In genomic region chr3:57061556-57061955, GRCh38 we compare ENCODE assay signal across 19 cellular contexts. TPM values are rescaled to one million over a fixed set of nuclear protein-coding genes. Genes with fewer than 3 reads are reported as not detected.
DNase-seq lines count a peak whose midpoint lies in the region; ATAC-seq and TF ChIP-seq lines count a peak whose summit lies in the region.
"Had no signal": no experiment of that assay in that cellular context is flagged by ENCODE, and none has a peak within 500 bp of the region (broad histone marks: within the 10 kb centered on the region; RNA-seq: fewer than 3 reads in every experiment).

No MANE protein-coding gene starts in this region.

- no peaks in the 10 kb centered on the region for H3K36me3 ChIP-seq in PC-3 (ENCODE audit: low read depth, low read length)
- H3K36me3 ChIP-seq in esophagus (ENCODE audit: control insufficient read depth in 2 of 2, insufficient read depth in 2 of 2, low read length in 1 of 2), result no peaks in the 10 kb centered on the region
- H3K36me3 ChIP-seq in neural progenitor cell, result no peaks in the 10 kb centered on the region
- H3K36me3 ChIP-seq: thoracic aorta had no signal

- H4K20me1 ChIP-seq in PC-3 (ENCODE audit: low read length) (no peaks in the 10 kb centered on the region), neural progenitor cell (ENCODE audit: low read depth) (no peaks in the 10 kb centered on the region)

- peak overlapping the region; percentile 57 for H3K27ac Mint-ChIP-seq in neural progenitor cell
- H3K27ac Mint-ChIP-seq in activated CD8-positive, alpha-beta T cell treated with anti-CD3 and anti-CD28 coated beads, Interleukin-2, amount 10 ng/mL, durations not matched to agents 7 days and 5 days, result no peak overlapping the region
- H3K27ac Mint-ChIP-seq: activated CD8-positive, alpha-beta memory T cell treated with anti-CD3 and anti-CD28 coated beads, Interleukin-2, amount 10 ng/mL, durations not matched to agents 7 days and 5 days had no signal

- H3K79me2 ChIP-seq in PC-3 (ENCODE audit: low read length), result 0 out of 2 replicates have a peak, but pooled peaks cover 11% of the 10 kb centered on the region
- no peaks in the 10 kb centered on the region for H3K79me2 ChIP-seq in neural progenitor cell (ENCODE audit: low read depth)

- H3K4me3 ChIP-seq in PC-3 (ENCODE audit: low read length), result no peak overlapping the region
- H3K4me3 ChIP-seq in esophagus (ENCODE audit: low read depth in 1 of 2, low read length in 2 of 2), result no peak overlapping the region
- H3K4me3 ChIP-seq in neural progenitor cell, result no peak overlapping the region
- H3K4me3 ChIP-seq: lung, thoracic aorta had no signal

- no peaks in the 10 kb centered on the region for H3K9me3 ChIP-seq in PC-3 (ENCODE audit: low read length)
- H3K9me3 ChIP-seq in esophagus (ENCODE audit: control insufficient read depth in 2 of 2, insufficient read depth in 1 of 2, low read depth in 1 of 2, low read length in 1 of 2), result no peaks in the 10 kb centered on the region
- no peaks in the 10 kb centered on the region for H3K9me3 ChIP-seq in neural progenitor cell (ENCODE audit: low read depth)
- H3K9me3 ChIP-seq: thoracic aorta had no signal

- CTCF ChIA-PET in PC-3 (lab: Charles Lee), result no interaction called here
- CTCF ChIA-PET in activated CD8-positive, alpha-beta T cell treated with anti-CD3 and anti-CD28 coated beads, Interleukin-2, amount 10 ng/mL, durations not matched to agents 7 days and 5 days (lab: Charles Lee), result no interaction called here

- POLR2A ChIA-PET in PC-3 (lab: Charles Lee; ENCODE audit: unreplicated experiment), result no interaction called here
- POLR2A ChIA-PET in activated CD8-positive, alpha-beta T cell treated with anti-CD3 and anti-CD28 coated beads, Interleukin-2, amount 10 ng/mL, durations not matched to agents 7 days and 5 days (lab: Charles Lee), result no interaction called here

- H3K9me3 Mint-ChIP-seq in neural progenitor cell, result no peaks in the 10 kb centered on the region
- no peaks in the 10 kb centered on the region for H3K9me3 Mint-ChIP-seq in activated CD8-positive, alpha-beta T cell treated with anti-CD3 and anti-CD28 coated beads, Interleukin-2, amount 10 ng/mL, durations not matched to agents 7 days and 5 days (ENCODE audit: insufficient read depth)
- H3K9me3 Mint-ChIP-seq: neural crest cell had no signal

- WGBS in esophagus, 2 donors, result 85 to 91% methylated on average over 3 of the region's 3 CpGs

- peaks cover 4% of the 10 kb centered on the region for H3F3A ChIP-seq in PC-3 (ENCODE audit: low read length, unreplicated experiment)
- H3F3A ChIP-seq in neural progenitor cell (ENCODE audit: low read depth), result peaks cover 7% of the 10 kb centered on the region

- DNase-seq in PC-3 (peak; percentile 50), neural progenitor cell (ENCODE audit: low spot score) (no peak), NCI-H2107 treated with DMSO at 0.1 percent for 48 hours (lab: John Stamatoyannopoulos, UW; ENCODE audit: unreplicated experiment) (no peak)
- DNase-seq in stimulated activated CD4-positive, alpha-beta T cell treated with anti-CD3 and anti-CD28 coated beads, Interleukin-4, amount 100 ng/mL, for 24 hours, result no peak
- no peak for DNase-seq in activated CD8-positive, alpha-beta T cell treated with anti-CD3 and anti-CD28 coated beads, Interleukin-2, amount 10 ng/mL, durations not matched to agents 7 days and 5 days
- DNase-seq: activated CD4-positive, CD25-positive, alpha-beta regulatory T cell treated with anti-CD3 and anti-CD28 coated beads, Interleukin-2, amount 50 U/mL, for 72 hours; activated CD8-positive, alpha-beta memory T cell treated with anti-CD3 and anti-CD28 coated beads, Interleukin-2, amount 10 ng/mL, durations not matched to agents 7 days and 5 days; activated gamma-delta T cell; glutamatergic neuron; SHP77 treated with DMSO at 0.1 percent for 48 hours; stimulated activated CD4-positive, alpha-beta T cell treated with anti-CD3 and anti-CD28 coated beads, Interleukin-2, amount 100 ng/mL, for 48 hours; T-helper 2 cell had no signal

- peaks cover 42% of the 10 kb centered on the region for H3K4me1 Mint-ChIP-seq in neural progenitor cell
- peaks cover 15% of the 10 kb centered on the region for H3K4me1 Mint-ChIP-seq in activated CD8-positive, alpha-beta T cell treated with anti-CD3 and anti-CD28 coated beads, Interleukin-2, amount 10 ng/mL, durations not matched to agents 7 days and 5 days (ENCODE audit: low read depth)

- H3K4me2 ChIP-seq in PC-3 (ENCODE audit: low read length), result peak overlapping the region; percentile 77
- no peak overlapping the region for H3K4me2 ChIP-seq in neural progenitor cell

- H3K9me2 ChIP-seq in PC-3 (replicated peaks; ENCODE audit: low read length), result no peaks in the 10 kb centered on the region

- 0 out of 2 replicates have a peak overlapping the region, but pooled peaks have one; percentile 66 for H3K9ac ChIP-seq in PC-3 (ENCODE audit: low read length)
- H3K9ac ChIP-seq in neural progenitor cell, result no peak overlapping the region

- H3K4me3 Mint-ChIP-seq in neural progenitor cell, result no peak overlapping the region
- no peak overlapping the region for H3K4me3 Mint-ChIP-seq in activated CD8-positive, alpha-beta T cell treated with anti-CD3 and anti-CD28 coated beads, Interleukin-2, amount 10 ng/mL, durations not matched to agents 7 days and 5 days
- H3K4me3 Mint-ChIP-seq: activated CD8-positive, alpha-beta memory T cell treated with anti-CD3 and anti-CD28 coated beads, Interleukin-2, amount 10 ng/mL, durations not matched to agents 7 days and 5 days; neural crest cell had no signal

- peaks cover 51% of the 10 kb centered on the region for H3K4me1 ChIP-seq in PC-3 (ENCODE audit: insufficient read depth, low read length)
- H3K4me1 ChIP-seq in esophagus (ENCODE audit: control insufficient read depth in 2 of 2, insufficient read depth in 2 of 2, low read length in 1 of 2), result peaks cover 3 to 17% of the 10 kb centered on the region in 2 donors
- peaks cover 13% of the 10 kb centered on the region for H3K4me1 ChIP-seq in neural progenitor cell

- no peak overlapping the region for H2AFZ ChIP-seq in PC-3 (ENCODE audit: low read length)
- H2AFZ ChIP-seq in neural progenitor cell (replicated peaks), result peak overlapping the region; percentile 96

- BruUV-seq in PC-3 (replicated peaks; lab: Mats Ljungman, UMichigan), result no TSS peak

- no peaks in the 10 kb centered on the region for H3K27me3 Mint-ChIP-seq in neural progenitor cell (ENCODE audit: insufficient read depth, low read depth)
- peaks cover 3% of the 10 kb centered on the region for H3K27me3 Mint-ChIP-seq in activated CD8-positive, alpha-beta T cell treated with anti-CD3 and anti-CD28 coated beads, Interleukin-2, amount 10 ng/mL, durations not matched to agents 7 days and 5 days (ENCODE audit: low read depth)

- intact Hi-C loops in PC-3 (cut with micrococcal nuclease), result loop anchor here (2.0 to 10.0 kb wide), 2 partner anchors 17 to 367 kb away; no protein-coding TSS in a partner anchor

- ATAC-seq in PC-3 (peak; percentile 20; the same call in 1 of the 2 replicates), HG02884 (IDR thresholded peaks at IDR 0.05; ENCODE audit: unreplicated experiment) (no peak)
- ATAC-seq in activated CD8-positive, alpha-beta T cell treated with anti-CD3 and anti-CD28 coated beads, Interleukin-2, amount 10 ng/mL, durations not matched to agents 7 days and 5 days, result no peak
- ATAC-seq: activated CD8-positive, alpha-beta memory T cell treated with anti-CD3 and anti-CD28 coated beads, Interleukin-2, amount 10 ng/mL, durations not matched to agents 7 days and 5 days had no signal

- H3K27me3 ChIP-seq in PC-3 (ENCODE audit: low read length) (no peaks in the 10 kb centered on the region), esophagus (ENCODE audit: control insufficient read depth in 1 of 2, insufficient read depth in 2 of 2, low read length in 2 of 2) (no peaks in the 10 kb centered on the region), neural progenitor cell (no peaks in the 10 kb centered on the region)

- H3K27ac ChIP-seq in PC-3 (ENCODE audit: low read length) (peak overlapping the region; percentile 90), esophagus (ENCODE audit: low read depth in 2 of 2, low read length in 1 of 2) (peak overlapping the region; percentile 58 to 81), neural progenitor cell (no peak overlapping the region)
- H3K27ac ChIP-seq: C4-2B had no signal

- no peaks in the 10 kb centered on the region for H3K36me3 Mint-ChIP-seq in neural progenitor cell
- no peaks in the 10 kb centered on the region for H3K36me3 Mint-ChIP-seq in activated CD8-positive, alpha-beta T cell treated with anti-CD3 and anti-CD28 coated beads, Interleukin-2, amount 10 ng/mL, durations not matched to agents 7 days and 5 days (ENCODE audit: low read depth)
- H3K36me3 Mint-ChIP-seq: activated CD8-positive, alpha-beta memory T cell treated with anti-CD3 and anti-CD28 coated beads, Interleukin-2, amount 10 ng/mL, durations not matched to agents 7 days and 5 days had no signal

- TF ChIP-seq CTCF in PC-3 (conservative IDR thresholded peaks at IDR 0.05; ENCODE audit: low read depth, low read length) (no peak), neural progenitor cell (IDR thresholded peaks at IDR 0.05) (no peak)

RNA-seq across cellular contexts. Expression of gene SPATA12, which starts 1.1 kb away (rescaled TPM):
- total RNA-seq in PC-3 (2014; rRNA removed) (0.12 and 0.47 TPM in 2 replicates), neural progenitor cell (ENCODE audit: low replicate concordance) (0.12 and 0.17 TPM in 2 replicates)
- under 1 TPM; 0.02 to 0.05 TPM for polyA plus RNA-seq in esophagus
- total RNA-seq in activated CD8-positive, alpha-beta T cell treated with anti-CD3 and anti-CD28 coated beads, Interleukin-2, amount 10 ng/mL, durations not matched to agents 7 days and 5 days, result not detected
- total RNA-seq: activated CD8-positive, alpha-beta memory T cell treated with anti-CD3 and anti-CD28 coated beads, Interleukin-2, amount 10 ng/mL, durations not matched to agents 7 days and 5 days; neural crest cell; right cardiac atrium; thoracic aorta had no signal
